14 cellular contexts compared by ENCODE assay signal in the genomic region with DNA sequence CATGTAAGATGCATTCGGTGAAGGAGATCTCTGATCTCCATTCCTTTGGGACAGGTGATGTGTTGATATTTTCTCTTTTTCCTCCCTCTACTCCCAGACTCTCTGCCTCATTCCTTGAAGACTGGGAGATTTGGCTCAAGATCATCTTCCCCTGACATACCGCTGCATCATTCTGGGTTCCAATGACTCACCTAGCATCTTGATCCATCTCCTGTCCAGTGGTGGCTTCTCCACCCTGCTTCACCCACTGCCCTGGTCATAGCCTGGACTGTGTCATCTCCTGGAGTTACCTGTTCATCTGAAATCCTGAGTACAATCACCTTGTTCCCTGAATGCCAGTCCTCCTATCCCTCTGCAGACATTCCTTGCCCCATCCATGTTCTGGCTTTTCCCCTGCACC. TPM values are rescaled to one million over a fixed set of nuclear protein-coding genes. Genes with fewer than 3 reads are reported as not detected.
DNase-seq lines count a peak whose midpoint lies in the region; ATAC-seq and TF ChIP-seq lines count a peak whose summit lies in the region.
"Had no signal": no experiment of that assay in that cellular context is flagged by ENCODE, and none has a peak within 500 bp of the region (broad histone marks: within the 10 kb centered on the region; RNA-seq: fewer than 3 reads in every experiment).

No MANE protein-coding gene starts in this region.

- H3K27me3 ChIP-seq in left ventricle myocardium inferior (ENCODE audit: low read depth) (no peaks in the 10 kb centered on the region), vagina (no peaks in the 10 kb centered on the region)
- H3K27me3 ChIP-seq: ovary had no signal

- H3K4me1 ChIP-seq in left ventricle myocardium inferior: peaks cover 88% of the 10 kb centered on the region
- H3K4me1 ChIP-seq in vagina: peaks cover 60% of the 10 kb centered on the region

- H3K4me1 Mint-ChIP-seq in nephron progenitor cell: peaks cover 71% of the 10 kb centered on the region

- no peaks in the 10 kb centered on the region for H3K9me3 ChIP-seq in left ventricle myocardium inferior (replicated peaks)
- no peaks in the 10 kb centered on the region for H3K9me3 ChIP-seq in vagina
- H3K9me3 ChIP-seq: ovary had no signal

- H3K27ac ChIP-seq in left ventricle myocardium inferior (replicated peaks) (peak overlapping the region; percentile 94), vagina (peak overlapping the region; percentile 77)

- H3K36me3 Mint-ChIP-seq in nephron progenitor cell (ENCODE audit: low read depth): peaks cover 28% of the 10 kb centered on the region

- peak overlapping the region; percentile 20 for H3K4me3 Mint-ChIP-seq in nephron progenitor cell
- H3K4me3 Mint-ChIP-seq: activated naive CD4-positive, alpha-beta T cell treated with anti-CD3 and anti-CD28 coated beads for 36 hours had no signal

- no peak for ATAC-seq in left ventricle myocardium superior
- ATAC-seq in esophagus mucosa: peak; percentile 42
- no peak for ATAC-seq in HG03095 (IDR thresholded peaks at IDR 0.05; ENCODE audit: unreplicated experiment)

- H3K27ac Mint-ChIP-seq in nephron progenitor cell: peak overlapping the region; percentile 92
- H3K27ac Mint-ChIP-seq: activated naive CD4-positive, alpha-beta T cell treated with anti-CD3 and anti-CD28 coated beads for 36 hours had no signal

- H3K4me3 ChIP-seq in left ventricle myocardium inferior (no peak overlapping the region), vagina (no peak overlapping the region)
- H3K4me3 ChIP-seq: ovary had no signal

- TF ChIP-seq CTCF in left ventricle myocardium inferior (IDR thresholded peaks at IDR 0.05; ENCODE audit: borderline replicate concordance): no peak
- no peak for TF ChIP-seq CTCF in nephron progenitor cell (IDR thresholded peaks at IDR 0.05)
- TF ChIP-seq CTCF in vagina (IDR thresholded peaks at IDR 0.05): no peak

- H3K27me3 Mint-ChIP-seq in nephron progenitor cell (ENCODE audit: low read depth, poor library complexity): no peaks in the 10 kb centered on the region

- intact Hi-C loops in left ventricle myocardium inferior (cut with micrococcal nuclease): no loop called here
- intact Hi-C loops in left ventricle myocardium superior (cut with micrococcal nuclease): no loop called here
- intact Hi-C loops in vagina (cut with DNase I): no loop called here

- H3K36me3 ChIP-seq in left ventricle myocardium inferior: peaks cover 12% of the 10 kb centered on the region
- H3K36me3 ChIP-seq in vagina: no peaks in the 10 kb centered on the region
- H3K36me3 ChIP-seq: ovary had no signal

- DNase-seq in left ventricle myocardium inferior (no peak), left ventricle myocardium superior (no peak), nephron progenitor cell (no peak), vagina (ENCODE audit: extremely low spot score in 2 of 2) (no peak), KG1 (lab: John Stamatoyannopoulos, UW) (no peak)
- DNase-seq in stimulated activated CD4-positive, alpha-beta T cell treated with anti-CD3 and anti-CD28 coated beads, Interleukin-4, amount 100 ng/mL, for 1 hour: no peak
- DNase-seq: activated naive CD4-positive, alpha-beta T cell treated with anti-CD3 and anti-CD28 coated beads for 36 hours; AML-193; effector CD8-positive, alpha-beta T cell; MV-4-11; NCI-H748 treated with DMSO at 0.1 percent for 48 hours had no signal

- no peak for TF ChIP-seq POLR2A in vagina (IDR thresholded peaks at IDR 0.05)

- peaks cover 4% of the 10 kb centered on the region for H3K9me3 Mint-ChIP-seq in nephron progenitor cell
- H3K9me3 Mint-ChIP-seq: activated naive CD4-positive, alpha-beta T cell treated with anti-CD3 and anti-CD28 coated beads for 36 hours had no signal

RNA-seq across cellular contexts. Expression of a gene that starts 57.4 kb away (rescaled TPM):
- total RNA-seq in left ventricle myocardium inferior (264 TPM), left ventricle myocardium superior (323 TPM), esophagus mucosa (21.2 TPM), vagina (36.8 TPM)
